ENCODE assay signal across 8 cellular contexts in genomic region chr17:74532115-74532514, GRCh38. TPM values are rescaled to one million over a fixed set of nuclear protein-coding genes. Genes with fewer than 3 reads are reported as not detected.
DNase-seq lines count a peak whose midpoint lies in the region; ATAC-seq and TF ChIP-seq lines count a peak whose summit lies in the region.
"Had no signal": no experiment of that assay in that cellular context is flagged by ENCODE, and none has a peak within 500 bp of the region (broad histone marks: within the 10 kb centered on the region; RNA-seq: fewer than 3 reads in every experiment).

No MANE protein-coding gene starts in this region.

- H3K27ac ChIP-seq in Peyer's patch = peak overlapping the region in 2 of 4 donors; percentile 25 to 42

- no peak for TF ChIP-seq CTCF in Peyer's patch (IDR thresholded peaks at IDR 0.05)

- peak in 1 of 2 donors; percentile 26 for TF ChIP-seq POLR2A in Peyer's patch (IDR thresholded peaks at IDR 0.05)

- no peaks in the 10 kb centered on the region for H3K9me3 ChIP-seq in Peyer's patch

- H3K27me3 ChIP-seq in Peyer's patch = no peaks in the 10 kb centered on the region

- no peaks in the 10 kb centered on the region for H3K4me1 ChIP-seq in Peyer's patch

- H3K4me3 ChIP-seq in Peyer's patch = no peak overlapping the region

- DNase-seq in Peyer's patch (peak; percentile 29 to 69 (median 50)), left ventricle myocardium superior (peak; percentile 55), GOT3 (lab: John Stamatoyannopoulos, UW) (no peak), SW480 (ENCODE audit: low spot score) (no peak), dermis blood vessel endothelial cell (no peak)
- DNase-seq in stimulated activated naive CD8-positive, alpha-beta T cell treated with anti-CD3 and anti-CD28 coated beads, Interleukin-15, Interleukin-2, amounts not matched to agents 100 U/mL and 50 U/mL, for 24 hours = peak; percentile 31
- DNase-seq: NK-92 treated with Interleukin-12 subunit alpha and Interleukin-12 subunit beta, amount 100 ng/mL, for 24 hours had no signal

- ATAC-seq in HG03354 (IDR thresholded peaks at IDR 0.05; ENCODE audit: poor library complexity, severe bottlenecking, unreplicated experiment) = peak; percentile 51
- ATAC-seq in left ventricle myocardium superior = peak; percentile 84
- ATAC-seq in stimulated activated naive CD8-positive, alpha-beta T cell treated with anti-CD3 and anti-CD28 coated beads, Interleukin-15, Interleukin-2, amounts not matched to agents 100 U/mL and 50 U/mL, for 24 hours = peak; percentile 32

- intact Hi-C loops in left ventricle myocardium superior (cut with micrococcal nuclease) = no loop called here

- H3K36me3 ChIP-seq in Peyer's patch = no peaks in the 10 kb centered on the region

RNA-seq across cellular contexts. Expression of gene CD300LB, which starts 0.8 kb away (rescaled TPM):
- not detected for total RNA-seq in Peyer's patch
- 0.25 TPM for total RNA-seq in left ventricle myocardium superior
- total RNA-seq in dermis blood vessel endothelial cell = not detected in 2 replicates

RNA-seq across cellular contexts. Expression of gene CD300C, which starts 13.8 kb away (rescaled TPM):
- total RNA-seq in Peyer's patch = not detected
- total RNA-seq in left ventricle myocardium superior = 0.82 TPM
- total RNA-seq in dermis blood vessel endothelial cell = not detected in 2 replicates

RNA-seq across cellular contexts. Expression of gene CD300H, which starts 35.2 kb away (rescaled TPM):
- total RNA-seq in Peyer's patch (not detected), left ventricle myocardium superior (not detected), dermis blood vessel endothelial cell (not detected in 2 replicates)

RNA-seq across cellular contexts. Expression of gene CD300LD, which starts 60.0 kb away (rescaled TPM):
- total RNA-seq in Peyer's patch = not detected
- not detected for total RNA-seq in left ventricle myocardium superior
- total RNA-seq in dermis blood vessel endothelial cell = not detected in 2 replicates

Comparison
In these comparisons a context has a peak if more than half of its experiments do, and no peak if none do; other contexts are left out.
1. ATAC-seq: peak in every context shown above with its lines; median percentile 84 in left ventricle myocardium superior; 51 in HG03354; 32 in stimulated activated naive CD8-positive, alpha-beta T cell treated with anti-CD3 and anti-CD28 coated beads, Interleukin-15, Interleukin-2, amounts not matched to agents 100 U/mL and 50 U/mL, for 24 hours.
2. DNase-seq: peak in Peyer's patch (3 of 3), left ventricle myocardium superior (single experiment) and stimulated activated naive CD8-positive, alpha-beta T cell treated with anti-CD3 and anti-CD28 coated beads, Interleukin-15, Interleukin-2, amounts not matched to agents 100 U/mL and 50 U/mL, for 24 hours (single experiment); none in GOT3 (single experiment), SW480 (single experiment) and dermis blood vessel endothelial cell (single experiment).